Comparison of ENCODE assay signal across 22 cellular contexts in the genomic region with DNA sequence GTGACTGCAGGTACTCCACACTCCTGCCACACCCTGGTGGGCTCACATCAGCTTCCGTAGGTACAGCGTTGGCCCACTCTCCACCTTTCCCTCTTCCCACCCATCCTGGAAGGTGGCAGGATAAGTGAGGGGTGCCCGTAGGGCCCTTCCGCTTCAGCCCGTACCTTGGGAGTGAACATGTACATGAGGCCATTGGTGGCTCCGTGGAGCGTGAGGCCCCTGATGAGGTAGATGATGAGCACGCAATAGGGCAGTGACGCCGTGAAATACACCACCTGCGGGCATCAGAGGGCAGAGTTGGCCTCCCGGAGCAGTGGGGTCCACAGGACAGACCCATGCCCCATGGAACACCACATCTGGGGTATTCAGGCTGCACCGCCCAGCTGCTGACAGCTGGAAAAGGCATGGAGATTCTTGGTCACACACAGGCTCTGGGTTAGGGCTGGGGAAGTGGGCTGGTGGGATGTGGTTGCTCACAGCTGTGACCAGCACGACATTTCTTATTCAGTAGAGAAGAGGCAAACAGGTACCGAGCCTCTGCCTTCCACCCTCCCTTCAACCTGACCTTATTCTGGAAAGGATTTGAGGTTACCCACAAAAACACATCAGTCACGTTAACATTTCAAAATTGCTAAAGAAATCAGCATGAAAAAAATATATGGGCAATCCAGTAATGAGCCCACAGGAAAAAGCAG. TPM values are rescaled to one million over a fixed set of nuclear protein-coding genes. Genes with fewer than 3 reads are reported as not detected.
DNase-seq lines count a peak whose midpoint lies in the region; ATAC-seq, FAIRE-seq and TF ChIP-seq lines count a peak whose summit lies in the region.
"Had no signal": no experiment of that assay in that cellular context is flagged by ENCODE, and none has a peak within 500 bp of the region (broad histone marks: within the 10 kb centered on the region; RNA-seq: fewer than 3 reads in every experiment).

No MANE protein-coding gene starts in this region.

- SMC1A ChIA-PET in GM12878 (lab: Charles Lee; ENCODE audit: uncharacterized antibody, unreplicated experiment) = interaction anchor here (1.1 kb wide), 1 partner anchor 33 kb away, joined by 4 read pairs; no protein-coding TSS in a partner anchor

- DNase-seq in GM12891 (ENCODE audit: insufficient read length, low spot score) = no peak
- no peak for DNase-seq in GM12878 (ENCODE audit: low read depth, low spot score)
- no peak for DNase-seq in progenitor cell of endocrine pancreas (ENCODE audit: low spot score, unreplicated experiment)
- DNase-seq in DMS79 (lab: John Stamatoyannopoulos, UW) = no peak
- no peak for DNase-seq in tibial artery
- DNase-seq in NCI-H1417 (lab: John Stamatoyannopoulos, UW) = no peak
- DNase-seq: activated B cell treated with CpG ODN at 0.5 μM for 24 hours; activated naive CD4-positive, alpha-beta T cell treated with Interleukin-2 at 50 U/mL for 16 hours; NCI-H1436; NCI-H2171; NCI-H69; OCI-M1; ovary; SJCRH30; substantia nigra had no signal

- TF ChIP-seq POLR2A in GM12891 (IDR thresholded peaks at IDR 0.05; ENCODE audit: low read depth, low read length) (no peak), GM12878 (IDR thresholded peaks at IDR 0.05; ENCODE audit: low read depth, low read length) (no peak)

- peaks cover 5% of the 10 kb centered on the region for H3K9me3 Mint-ChIP-seq in progenitor cell of endocrine pancreas (ENCODE audit: low read depth)

- ATAC-seq in GM12878 = no peak

- POLR2A ChIA-PET in GM12878 (lab: Charles Lee) = no interaction called here

- RAD21 ChIA-PET in GM12878 (lab: Charles Lee; ENCODE audit: unreplicated experiment) = no interaction called here

- H2AFZ ChIP-seq in GM12878 (ENCODE audit: control insufficient read depth, low read depth, low read length) = no peak overlapping the region

- no peaks in the 10 kb centered on the region for H3K79me2 ChIP-seq in GM12878 (ENCODE audit: control insufficient read depth, insufficient read depth, low read length)

- no peaks in the 10 kb centered on the region for H4K20me1 ChIP-seq in BLaER1
- no peaks in the 10 kb centered on the region for H4K20me1 ChIP-seq in GM12878 (ENCODE audit: control insufficient read depth, insufficient read depth)

- 40% methylated on average over 16 of the region's 16 CpGs for WGBS in GM12878 (ENCODE audit: insufficient coverage, insufficient replicate concordance, low lambda C conversion rate, missing lambda C conversion rate)

- CTCF ChIA-PET in GM12878 (lab: Yijun Ruan, JAX) = interaction anchor here (0.7 to 1.0 kb wide), 2 partner anchors 305 to 307 kb away, joined by 3 read pairs; no protein-coding TSS in a partner anchor

- no peak overlapping the region for H3K4me3 Mint-ChIP-seq in progenitor cell of endocrine pancreas (ENCODE audit: low read depth)
- H3K4me3 Mint-ChIP-seq: activated B cell treated with CpG ODN at 0.5 μM for 24 hours; T-helper 2 cell treated with Interferon-gamma antibody and Interleukin-4, amounts not matched to agents 5 μg/mL and 100 μg/mL, for 36 hours had no signal

- H3K4me1 ChIP-seq in BLaER1 (peaks cover 8% of the 10 kb centered on the region; the same call in 1 of the 2 replicates), GM12878 (ENCODE audit: control insufficient read depth, insufficient read depth, low read length) (no peaks in the 10 kb centered on the region), tibial artery (no peaks in the 10 kb centered on the region)
- H3K4me1 ChIP-seq: HAP-1 had no signal

- no peaks in the 10 kb centered on the region for H3K27me3 ChIP-seq in BLaER1
- H3K27me3 ChIP-seq in GM12878 (replicated peaks in 1 of 2; ENCODE audit: control insufficient read depth in 2 of 2, insufficient read depth in 2 of 2, low read length in 1 of 2) = peaks cover 0 to 2% of the 10 kb centered on the region in 2 experiments; a peak in 1 of 4 replicates
- peaks cover 0 to 11% of the 10 kb centered on the region in 2 donors for H3K27me3 ChIP-seq in tibial artery
- H3K27me3 ChIP-seq: ovary, SJCRH30 had no signal

- H3K9me3 ChIP-seq in BLaER1 (peaks cover 3% of the 10 kb centered on the region), GM12878 (replicated peaks; ENCODE audit: control insufficient read depth, insufficient read depth, low read length) (no peaks in the 10 kb centered on the region), tibial artery (no peaks in the 10 kb centered on the region)
- H3K9me3 ChIP-seq: HAP-1, ovary, SJCRH30 had no signal

- H3K4me2 ChIP-seq in BLaER1 = peak overlapping the region; percentile 15; the same call in 1 of the 2 replicates
- H3K4me2 ChIP-seq in GM12878 (ENCODE audit: control insufficient read depth, insufficient read depth) = no peak overlapping the region

- no peak for TF ChIP-seq CTCF in GM12878 (IDR thresholded peaks at IDR 0.05 in 2 of 3, conservative IDR thresholded peaks at IDR 0.05 in 1 of 3; ENCODE audit: control insufficient read depth in 2 of 3, extremely low read depth in 1 of 3, insufficient read depth in 1 of 3, low read depth in 3 of 3, low read length in 3 of 3)
- no peak for TF ChIP-seq CTCF in progenitor cell of endocrine pancreas (IDR thresholded peaks at IDR 0.05; ENCODE audit: unreplicated experiment)
- TF ChIP-seq CTCF in tibial artery (IDR thresholded peaks at IDR 0.05) = no peak

- TF ChIP-seq EP300 in GM12878 (IDR thresholded peaks at IDR 0.05; ENCODE audit: borderline replicate concordance in 1 of 2, control insufficient read depth in 1 of 2, low read depth in 2 of 2, low read length in 2 of 2) = no peak

- H3K27me3 Mint-ChIP-seq in progenitor cell of endocrine pancreas = peaks cover 25% of the 10 kb centered on the region

- H3K27ac ChIP-seq in BLaER1 = no peak overlapping the region
- no peak overlapping the region for H3K27ac ChIP-seq in GM12878 (ENCODE audit: control insufficient read depth, insufficient read depth)
- H3K27ac ChIP-seq in tibial artery = no peak overlapping the region
- H3K27ac ChIP-seq: ovary, SJCRH30 had no signal

- H3K4me3 ChIP-seq in BLaER1 = no peak overlapping the region
- no peak overlapping the region for H3K4me3 ChIP-seq in GM12878
- H3K4me3 ChIP-seq in tibial artery = no peak overlapping the region
- H3K4me3 ChIP-seq: HAP-1, ovary, SJCRH30 had no signal

- no TSS peak for BruUV-seq in GM12878 (replicated peaks; lab: Mats Ljungman, UMichigan)

- intact Hi-C loops in GM12878 (cut with micrococcal nuclease; ENCODE audit: unreplicated experiment) (no loop called here), tibial artery (cut with DNase I; ENCODE audit: low total_unique reads) (no loop called here)

- no peaks in the 10 kb centered on the region for H3K36me3 Mint-ChIP-seq in progenitor cell of endocrine pancreas (ENCODE audit: insufficient read depth)

- H3K9ac ChIP-seq in BLaER1 (no peak overlapping the region), GM12878 (ENCODE audit: control insufficient read depth, insufficient read depth, low read length) (no peak overlapping the region)

- no peak for TF ChIP-seq RAD21 in GM12878 (IDR thresholded peaks at IDR 0.05; ENCODE audit: insufficient read depth, low read depth, low read length)

- H3K36me3 ChIP-seq in BLaER1 = no peaks in the 10 kb centered on the region
- no peaks in the 10 kb centered on the region for H3K36me3 ChIP-seq in GM12878 (ENCODE audit: control insufficient read depth in 2 of 2, insufficient read depth in 2 of 2, low read length in 1 of 2)
- no peaks in the 10 kb centered on the region for H3K36me3 ChIP-seq in tibial artery
- H3K36me3 ChIP-seq: HAP-1, ovary, SJCRH30 had no signal

- in situ Hi-C loops in GM12878 (cut with MboI) = no loop called here

- FAIRE-seq in GM12891 (lab: Jason Lieb, UNC) (no peak), GM12878 (lab: Jason Lieb, UNC) (no peak)
- FAIRE-seq: GM18507, islet of Langerhans had no signal

- H3K27ac Mint-ChIP-seq in progenitor cell of endocrine pancreas = peak overlapping the region; percentile 53
- H3K27ac Mint-ChIP-seq: activated B cell treated with CpG ODN at 0.5 μM for 24 hours; T-helper 2 cell treated with Interferon-gamma antibody and Interleukin-4, amounts not matched to agents 5 μg/mL and 100 μg/mL, for 36 hours had no signal

- H3K4me1 Mint-ChIP-seq in progenitor cell of endocrine pancreas (ENCODE audit: low read depth) = peaks cover 6% of the 10 kb centered on the region
- H3K4me1 Mint-ChIP-seq: activated B cell treated with CpG ODN at 0.5 μM for 24 hours had no signal

TF ChIP-seq in GM12891, 5 proteins besides CTCF, POLR2A, EP300 and RAD21:
- TF ChIP-seq SPI1 (IDR thresholded peaks at IDR 0.05; ENCODE audit: low read depth, low read length) = 0 out of 2 replicates have a peak, but pooled peaks have one; percentile 18
- TF ChIP-seq POU2F2 (IDR thresholded peaks at IDR 0.05; ENCODE audit: low read depth, low read length) = no peak
- no peak for TF ChIP-seq PAX5 (IDR thresholded peaks at IDR 0.05; ENCODE audit: insufficient read depth, low read length, severe bottlenecking)

TF ChIP-seq in GM12878, 131 proteins besides CTCF, POLR2A, EP300 and RAD21:
- TF ChIP-seq IKZF2 (IDR thresholded peaks at IDR 0.05) (no peak), TCF12 (IDR thresholded peaks at IDR 0.05; ENCODE audit: low read depth, low read length) (0 out of 2 replicates have a peak, but pooled peaks have one; percentile 44), RUNX3 (IDR thresholded peaks at IDR 0.05; ENCODE audit: low read length) (peak; percentile 64; the same call in 1 of the 2 replicates)
TF ChIP-seq in GM12878: peak in this region for 2.

RNA-seq across cellular contexts. Expression of gene SLC6A20, which starts 23.8 kb away (rescaled TPM):
- polyA plus RNA-seq in GM12891 (2012; ENCODE audit: low read depth, missing spikeins) = 0.13 TPM
- 48.3 and 57.9 TPM in 2 replicates for total RNA-seq in GM12878 (2013; cell fraction: nucleolus; rRNA removed)
- total RNA-seq in GM12878 (2014; rRNA removed) (1.1 TPM in 2 replicates), GM12878 (2014; rRNA removed; fragmentation: Illumina TruSeq; extraction: Trizol) (0.89 and 1.4 TPM in 2 replicates), GM12878 (2021) (1.5 and 3.5 TPM in 2 replicates), progenitor cell of endocrine pancreas (not detected in 2 replicates)
- 1.2 TPM for polyA plus RNA-seq in GM12878 (2011; ENCODE audit: low read depth)
- polyA plus RNA-seq in GM12878 (2011; rRNA removed) (2.6 and 4.1 TPM in 2 replicates), GM12878 (2014; fragmentation: Illumina TruSeq; extraction: Trizol) (0.89 and 1.3 TPM in 2 replicates), GM12878 (2014; fragmentation: Nextera tagmentation; extraction: Ambion mirVana) (under 1 TPM; 0.45 to 0.66 TPM), GM12878 (2014; rRNA removed) (1.8 and 2.7 TPM in 2 replicates), GM12878 (2016; fragmentation: Nextera tagmentation; extraction: Ambion mirVana) (1 to 10 TPM in 1 of 2 experiments, under 1 TPM in 1; 0.31 to 1.1 TPM)
- 2.8 and 4.9 TPM in 2 replicates for polyA plus RNA-seq in GM12878 (2011; cell fraction: cytosol; rRNA removed)
- 16.3 and 19.0 TPM in 2 replicates for polyA plus RNA-seq in GM12878 (2011; cell fraction: nucleus; rRNA removed)
- 0.08 and 2.6 TPM in 2 replicates for polyA plus RNA-seq in GM12878 (2012)
- 3.6 and 13.7 TPM in 2 replicates for polyA minus RNA-seq in GM12878 (2011; rRNA and poly(A)+ RNA removed)
- polyA minus RNA-seq in GM12878 (2011; cell fraction: cytosol; rRNA and poly(A)+ RNA removed) = 1.5 TPM in 1 of 2 replicates, not detected in the other
- 2.4 and 5.8 TPM in 2 replicates for polyA minus RNA-seq in GM12878 (2011; cell fraction: nucleus; rRNA and poly(A)+ RNA removed)
- total RNA-seq: activated B cell treated with CpG ODN at 0.5 μM for 24 hours, Daoy, lung microvascular endothelial cell, SJCRH30 had no signal
